Comparison of ENCODE assay signal across 8 cellular contexts in genomic region chr11:69638941-69639681, GRCh38. TPM values are rescaled to one million over a fixed set of nuclear protein-coding genes. Genes with fewer than 3 reads are reported as not detected.
A peak's percentile ranks its signal among the peaks of the same experiment; 100 is the strongest.
DNase-seq lines count a peak whose midpoint lies in the region; ATAC-seq, FAIRE-seq and TF ChIP-seq lines count a peak whose summit lies in the region.

No MANE protein-coding gene starts in this region.

- peak; percentile 75 for DNase-seq in D721Med (ENCODE audit: insufficient read length, low spot score)
- DNase-seq in HS-5 (ENCODE audit: low read depth) = peak; percentile 92
- DNase-seq in OCI-M2 (lab: John Stamatoyannopoulos, UW; ENCODE audit: unreplicated experiment) = peak; percentile 42
- peak; percentile 90 for DNase-seq in cerebellar cortex (ENCODE audit: low spot score)
- DNase-seq in immature natural killer cell = no peak
- peak; percentile 91 for DNase-seq in skeletal muscle cell (ENCODE audit: low read depth)
- no peak for DNase-seq in activated T-helper 2 cell treated with anti-CD3 and anti-CD28 coated beads, Interferon-gamma antibody, Interleukin-2, Interleukin-4, amounts not matched to agents 10 μg/mL and 5 μg/mL and 100 μg/mL, durations not matched to agents 14 hours and 24 hours and 36 hours (ENCODE audit: low spot score)

- no peak for ATAC-seq in GM21576 (IDR thresholded peaks at IDR 0.05; ENCODE audit: unreplicated experiment)

- peak overlapping the region in 3 of 5 donors; percentile 45 to 74 (median 56) for H3K4me3 Mint-ChIP-seq in immature natural killer cell
- no peak overlapping the region for H3K4me3 Mint-ChIP-seq in activated T-helper 2 cell treated with anti-CD3 and anti-CD28 coated beads, Interferon-gamma antibody, Interleukin-2, Interleukin-4, amounts not matched to agents 10 μg/mL and 5 μg/mL and 100 μg/mL, durations not matched to agents 14 hours and 24 hours and 36 hours (ENCODE audit: low read depth)

- TF ChIP-seq CTCF in D721Med (IDR thresholded peaks at IDR 0.05; ENCODE audit: insufficient read depth, missing control alignments) = no peak

- intact Hi-C loops in activated T-helper 2 cell treated with anti-CD3 and anti-CD28 coated beads, Interferon-gamma antibody, Interleukin-2, Interleukin-4, amounts not matched to agents 10 μg/mL and 5 μg/mL and 100 μg/mL, durations not matched to agents 14 hours and 24 hours and 36 hours (cut with micrococcal nuclease) = loop anchor here (2.0 kb wide), 2 partner anchors 66 to 180 kb away; partner anchors contain the start of genes FGF19 and FGF3

- peaks cover 0 to 1% (median 0%) of the 10 kb centered on the region in 6 donors for H3K9me3 Mint-ChIP-seq in immature natural killer cell
- no peaks in the 10 kb centered on the region for H3K9me3 Mint-ChIP-seq in activated T-helper 2 cell treated with anti-CD3 and anti-CD28 coated beads, Interferon-gamma antibody, Interleukin-2, Interleukin-4, amounts not matched to agents 10 μg/mL and 5 μg/mL and 100 μg/mL, durations not matched to agents 14 hours and 24 hours and 36 hours

- peaks cover 15 to 40% (median 32%) of the 10 kb centered on the region in 3 donors for H3K27me3 Mint-ChIP-seq in immature natural killer cell (ENCODE audit: low read depth in 3 of 3)
- H3K27me3 Mint-ChIP-seq in activated T-helper 2 cell treated with anti-CD3 and anti-CD28 coated beads, Interferon-gamma antibody, Interleukin-2, Interleukin-4, amounts not matched to agents 10 μg/mL and 5 μg/mL and 100 μg/mL, durations not matched to agents 14 hours and 24 hours and 36 hours (ENCODE audit: low read depth) = peaks cover 55% of the 10 kb centered on the region

- H3K4me3 ChIP-seq in skeletal muscle cell (ENCODE audit: low read depth, low read length) = peak overlapping the region; percentile 95

- H3K4me1 Mint-ChIP-seq in immature natural killer cell = peaks cover 18 to 27% of the 10 kb centered on the region in 2 donors
- H3K4me1 Mint-ChIP-seq in activated T-helper 2 cell treated with anti-CD3 and anti-CD28 coated beads, Interferon-gamma antibody, Interleukin-2, Interleukin-4, amounts not matched to agents 10 μg/mL and 5 μg/mL and 100 μg/mL, durations not matched to agents 14 hours and 24 hours and 36 hours (ENCODE audit: low read depth) = peaks cover 3% of the 10 kb centered on the region

- H3K36me3 Mint-ChIP-seq in immature natural killer cell = no peaks in the 10 kb centered on the region
- H3K36me3 Mint-ChIP-seq in activated T-helper 2 cell treated with anti-CD3 and anti-CD28 coated beads, Interferon-gamma antibody, Interleukin-2, Interleukin-4, amounts not matched to agents 10 μg/mL and 5 μg/mL and 100 μg/mL, durations not matched to agents 14 hours and 24 hours and 36 hours (ENCODE audit: low read depth) = no peaks in the 10 kb centered on the region

- no peak overlapping the region for H3K27ac Mint-ChIP-seq in immature natural killer cell
- H3K27ac Mint-ChIP-seq in activated T-helper 2 cell treated with anti-CD3 and anti-CD28 coated beads, Interferon-gamma antibody, Interleukin-2, Interleukin-4, amounts not matched to agents 10 μg/mL and 5 μg/mL and 100 μg/mL, durations not matched to agents 14 hours and 24 hours and 36 hours = no peak overlapping the region

- no peak for FAIRE-seq in D721Med (lab: Jason Lieb, UNC)

RNA-seq across cellular contexts. Expression of gene CCND1, which starts 1.8 kb away (rescaled TPM):
- polyA plus RNA-seq in immature natural killer cell = 1 to 10 TPM in 1 of 3 donors, under 1 TPM in 1, not detected in 1; 0.85 to 1.3 TPM
- 1.2 and 2.1 TPM in 2 replicates for total RNA-seq in activated T-helper 2 cell treated with anti-CD3 and anti-CD28 coated beads, Interferon-gamma antibody, Interleukin-2, Interleukin-4, amounts not matched to agents 10 μg/mL and 5 μg/mL and 100 μg/mL, durations not matched to agents 14 hours and 24 hours and 36 hours

RNA-seq across cellular contexts. Expression of gene LTO1, which starts 36.0 kb away (rescaled TPM):
- 10 to 100 TPM in 2 of 3 donors, 1 to 10 TPM in 1; 7.2 to 13.1 (median 12.3) TPM for polyA plus RNA-seq in immature natural killer cell
- 24.4 and 26.4 TPM in 2 replicates for total RNA-seq in activated T-helper 2 cell treated with anti-CD3 and anti-CD28 coated beads, Interferon-gamma antibody, Interleukin-2, Interleukin-4, amounts not matched to agents 10 μg/mL and 5 μg/mL and 100 μg/mL, durations not matched to agents 14 hours and 24 hours and 36 hours

Comparison
In these comparisons a context has a peak if more than half of its experiments do, and no peak if none do; other contexts are left out.
1. DNase-seq: peak in D721Med (single experiment), HS-5 (single experiment), OCI-M2 (single experiment), cerebellar cortex (single experiment) and skeletal muscle cell (single experiment); none in immature natural killer cell (0 of 3) and activated T-helper 2 cell treated with anti-CD3 and anti-CD28 coated beads, Interferon-gamma antibody, Interleukin-2, Interleukin-4, amounts not matched to agents 10 μg/mL and 5 μg/mL and 100 μg/mL, durations not matched to agents 14 hours and 24 hours and 36 hours (single experiment).